Comparison of ENCODE assay signal across 16 cellular contexts in the genomic region with DNA sequence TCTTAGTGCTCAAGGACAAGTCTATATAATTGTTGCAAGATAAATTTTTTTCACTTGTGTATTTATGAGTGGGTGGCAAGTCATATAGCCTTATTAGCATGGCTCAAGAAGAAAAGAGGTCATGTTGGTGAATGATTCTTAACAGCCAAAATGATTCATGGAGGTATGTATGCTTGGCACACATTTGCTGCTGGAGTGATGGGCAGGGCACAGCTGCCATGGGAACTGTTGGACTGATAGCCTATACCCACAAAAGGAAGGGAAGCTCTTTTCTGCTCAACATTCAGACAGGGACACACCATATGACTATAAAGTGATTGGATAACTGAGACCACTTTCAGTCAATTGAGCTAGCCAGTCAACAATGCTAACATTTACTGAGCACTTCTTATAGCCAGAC. TPM values are rescaled to one million over a fixed set of nuclear protein-coding genes. Genes with fewer than 3 reads are reported as not detected.
A peak's percentile ranks its signal among the peaks of the same experiment; 100 is the strongest.
DNase-seq lines count a peak whose midpoint lies in the region; ATAC-seq and TF ChIP-seq lines count a peak whose summit lies in the region.
"Had no signal": no experiment of that assay in that cellular context is flagged by ENCODE, and none has a peak within 500 bp of the region (broad histone marks: within the 10 kb centered on the region; RNA-seq: fewer than 3 reads in every experiment).

No MANE protein-coding gene starts in this region.

- POLR2A ChIA-PET in T-cell (lab: Charles Lee) = no interaction called here

- TF ChIP-seq CTCF in left lung (IDR thresholded peaks at IDR 0.05) = no peak
- TF ChIP-seq CTCF in upper lobe of right lung (IDR thresholded peaks at IDR 0.05) = no peak

- H3K4me1 ChIP-seq in SJCRH30 (peaks cover 7% of the 10 kb centered on the region; the same call in 1 of the 2 replicates), left lung (no peaks in the 10 kb centered on the region), upper lobe of right lung (no peaks in the 10 kb centered on the region)

- CTCF ChIA-PET in T-cell (lab: Charles Lee) = interaction anchor here in 1 of 2 donors (0.6 kb wide), 1 partner anchor 11 kb away, joined by 5 read pairs; no protein-coding TSS in a partner anchor

- intact Hi-C loops in left lung (cut with DNase I) = no loop called here
- intact Hi-C loops in upper lobe of right lung (cut with DNase I) = no loop called here

- H3K36me3 Mint-ChIP-seq in T-cell = no peaks in the 10 kb centered on the region
- H3K36me3 Mint-ChIP-seq: CD8-positive, alpha-beta T cell had no signal

- H3K36me3 ChIP-seq in SJCRH30 (no peaks in the 10 kb centered on the region), left lung (no peaks in the 10 kb centered on the region), upper lobe of right lung (no peaks in the 10 kb centered on the region)
- H3K36me3 ChIP-seq: SJSA1 had no signal

- no peak overlapping the region for H3K27ac Mint-ChIP-seq in T-cell
- H3K27ac Mint-ChIP-seq: CD8-positive, alpha-beta T cell had no signal

- no peak overlapping the region for H3K4me3 Mint-ChIP-seq in T-cell
- H3K4me3 Mint-ChIP-seq: CD8-positive, alpha-beta T cell had no signal

- H3K9me3 ChIP-seq in SJCRH30 (replicated peaks) = no peaks in the 10 kb centered on the region
- no peaks in the 10 kb centered on the region for H3K9me3 ChIP-seq in left lung
- H3K9me3 ChIP-seq in upper lobe of right lung = no peaks in the 10 kb centered on the region
- H3K9me3 ChIP-seq: SJSA1 had no signal

- H3K9me3 Mint-ChIP-seq in T-cell = no peaks in the 10 kb centered on the region
- H3K9me3 Mint-ChIP-seq: CD8-positive, alpha-beta T cell had no signal

- ATAC-seq in left lung = peak; percentile 90
- peak; percentile 51 for ATAC-seq in upper lobe of right lung
- ATAC-seq in T-cell (replicated peaks in 1 of 4) = no peak
- ATAC-seq in GM19023 (IDR thresholded peaks at IDR 0.05; ENCODE audit: unreplicated experiment) = no peak
- ATAC-seq: CD8-positive, alpha-beta T cell; K562 had no signal

- H3K27me3 ChIP-seq in SJCRH30 = no peaks in the 10 kb centered on the region
- H3K27me3 ChIP-seq in left lung = no peaks in the 10 kb centered on the region
- no peaks in the 10 kb centered on the region for H3K27me3 ChIP-seq in upper lobe of right lung
- H3K27me3 ChIP-seq: SJSA1 had no signal

- no peak overlapping the region for H3K27ac ChIP-seq in SJCRH30
- no peak overlapping the region for H3K27ac ChIP-seq in left lung
- H3K27ac ChIP-seq in upper lobe of right lung = no peak overlapping the region
- H3K27ac ChIP-seq: SJSA1 had no signal

- no peaks in the 10 kb centered on the region for H3K4me1 Mint-ChIP-seq in T-cell

- H3K4me3 ChIP-seq in SJCRH30 (no peak overlapping the region), left lung (no peak overlapping the region), upper lobe of right lung (no peak overlapping the region)
- H3K4me3 ChIP-seq: K562, SJSA1 had no signal

- peak; percentile 67 for DNase-seq in LoVo (ENCODE audit: low spot score)
- DNase-seq in SJCRH30 = peak; percentile 35 to 58
- no peak for DNase-seq in left lung
- no peak for DNase-seq in upper lobe of right lung
- no peak for DNase-seq in T-cell
- no peak for DNase-seq in putamen (ENCODE audit: low spot score)
- DNase-seq: CD8-positive, alpha-beta T cell; DND-41; GDM1; NCI-H2029; NCI-H2171 treated with DMSO at 0.1 percent for 48 hours; NCI-H510A; RPMI8226 had no signal

- H3K27me3 Mint-ChIP-seq in T-cell = peaks cover 3 to 4% of the 10 kb centered on the region in 2 donors

RNA-seq across cellular contexts. Expression of gene PITX2, which starts 46.8 kb away (rescaled TPM):
- total RNA-seq in SJCRH30 (2014; rRNA removed; shearing (Covaris generic)) = 87.2 and 93.3 TPM in 2 replicates
- total RNA-seq in left lung (not detected), upper lobe of right lung (not detected), T-cell (not detected)
- total RNA-seq: CD8-positive, alpha-beta T cell; K562 had no signal

Comparison
In these comparisons a context has a peak if more than half of its experiments do, and no peak if none do; other contexts are left out.
1. DNase-seq: peak in LoVo (single experiment) and SJCRH30 (2 of 2); none in left lung (0 of 2), upper lobe of right lung (single experiment), T-cell (0 of 34) and putamen (single experiment).
2. ATAC-seq: peak in left lung (single experiment) and upper lobe of right lung (single experiment); none in T-cell (0 of 4) and GM19023 (single experiment).
3. RNA of gene PITX2, which starts 46.8 kb away (total RNA-seq): 87.2 to 93.3 TPM in SJCRH30; not detected in left lung, not detected in upper lobe of right lung (single experiment) and not detected in T-cell; every median in the first group is over 10 times any median in the second.